8 cellular contexts compared by ENCODE assay signal in genomic region chr10:127977368-127978009, GRCh38.
A peak's percentile ranks its signal among the peaks of the same experiment; 100 is the strongest.
DNase-seq lines count a peak whose midpoint lies in the region; ATAC-seq and TF ChIP-seq lines count a peak whose summit lies in the region.

No MANE protein-coding gene starts in this region.

- H3K36me3 ChIP-seq in mesodermal cell (ENCODE audit: control insufficient read depth, insufficient read depth, low read length) (no peaks in the 10 kb centered on the region), tibial nerve (no peaks in the 10 kb centered on the region)

- H3K4me1 Mint-ChIP-seq in activated CD4-positive, alpha-beta T cell treated with anti-CD3 and anti-CD28 coated beads, Interleukin-2, amount 10 ng/mL, durations not matched to agents 24 days and 14 days: peaks cover 7% of the 10 kb centered on the region

- peak; percentile 69 for DNase-seq in activated CD4-positive, alpha-beta T cell treated with anti-CD3 and anti-CD28 coated beads, Interleukin-2, amount 10 ng/mL, durations not matched to agents 24 days and 14 days
- DNase-seq in activated CD4-positive, alpha-beta T cell treated with anti-CD3 and anti-CD28 coated beads, Interleukin-2, amount 50 U/mL, for 4 hours: no peak
- peak; percentile 82 to 96 for DNase-seq in dermis microvascular lymphatic vessel endothelial cell (ENCODE audit: low read depth in 2 of 2)
- DNase-seq in tibial nerve (ENCODE audit: low spot score in 2 of 2): peak; percentile 35 to 51
- DNase-seq in RPMI8226: no peak
- DNase-seq in activated T-cell treated with anti-CD3 and anti-CD28 coated beads, Interleukin-2, amount 50 U/mL, for 1 hour: no peak

- TF ChIP-seq EP300 in tibial nerve (IDR thresholded peaks at IDR 0.05): peak in 1 of 2 donors; percentile 82

- no peaks in the 10 kb centered on the region for H3K36me3 Mint-ChIP-seq in activated CD4-positive, alpha-beta T cell treated with anti-CD3 and anti-CD28 coated beads, Interleukin-2, amount 10 ng/mL, durations not matched to agents 24 days and 14 days (ENCODE audit: low read depth)

- H3K9me3 ChIP-seq in mesodermal cell (ENCODE audit: control insufficient read depth, low read length): peaks cover 7% of the 10 kb centered on the region
- H3K9me3 ChIP-seq in tibial nerve: peaks cover 0 to 15% (median 1%) of the 10 kb centered on the region in 4 donors

- no peaks in the 10 kb centered on the region for H3K27me3 ChIP-seq in tibial nerve

- H3K4me1 ChIP-seq in mesodermal cell (ENCODE audit: control insufficient read depth, insufficient read depth, low read length, poor library complexity, severe bottlenecking) (peaks cover 24% of the 10 kb centered on the region), tibial nerve (peaks cover 0 to 61% (median 25%) of the 10 kb centered on the region in 4 donors)

- H3K4me3 ChIP-seq in mesodermal cell (ENCODE audit: extremely low read depth, insufficient read depth, low read length, poor library complexity, severe bottlenecking) (no peak overlapping the region), tibial nerve (peak overlapping the region in 2 of 4 donors; percentile 1 to 30)

- no peak for ATAC-seq in HG03045 (IDR thresholded peaks at IDR 0.05; ENCODE audit: unreplicated experiment)

- no peak for TF ChIP-seq POLR2A in tibial nerve (IDR thresholded peaks at IDR 0.05)

- H3K27ac Mint-ChIP-seq in activated CD4-positive, alpha-beta T cell treated with anti-CD3 and anti-CD28 coated beads, Interleukin-2, amount 10 ng/mL, durations not matched to agents 24 days and 14 days: no peak overlapping the region

- H3K4me3 Mint-ChIP-seq in activated CD4-positive, alpha-beta T cell treated with anti-CD3 and anti-CD28 coated beads, Interleukin-2, amount 10 ng/mL, durations not matched to agents 24 days and 14 days: peak overlapping the region; percentile 3

- H3K9me3 Mint-ChIP-seq in activated CD4-positive, alpha-beta T cell treated with anti-CD3 and anti-CD28 coated beads, Interleukin-2, amount 10 ng/mL, durations not matched to agents 24 days and 14 days: peaks cover 3% of the 10 kb centered on the region

- TF ChIP-seq CTCF in tibial nerve (IDR thresholded peaks at IDR 0.05): no peak

- WGBS in mesodermal cell (ENCODE audit: insufficient coverage in 2 of 2), 2 experiments: 72 to 76% methylated on average over 9 to 10 of the region's 12 CpGs
- 7 to 14% methylated on average over 12 of the region's 12 CpGs for whole genome bisulfite sequencing in tibial nerve, 2 donors

- peaks cover 10% of the 10 kb centered on the region for H3K27me3 Mint-ChIP-seq in activated CD4-positive, alpha-beta T cell treated with anti-CD3 and anti-CD28 coated beads, Interleukin-2, amount 10 ng/mL, durations not matched to agents 24 days and 14 days

- intact Hi-C loops in activated CD4-positive, alpha-beta T cell treated with anti-CD3 and anti-CD28 coated beads, Interleukin-2, amount 10 ng/mL, durations not matched to agents 24 days and 14 days (cut with micrococcal nuclease): no loop called here

- H3K27ac ChIP-seq in mesodermal cell (ENCODE audit: low read depth, low read length, severe bottlenecking) (peak overlapping the region; percentile 84), tibial nerve (peak overlapping the region; percentile 47 to 86 (median 73))

Comparison
In these comparisons a context has a peak if more than half of its experiments do, and no peak if none do; other contexts are left out.
1. DNase-seq: peak in activated CD4-positive, alpha-beta T cell treated with anti-CD3 and anti-CD28 coated beads, Interleukin-2, amount 10 ng/mL, durations not matched to agents 24 days and 14 days (single experiment), dermis microvascular lymphatic vessel endothelial cell (2 of 2) and tibial nerve (2 of 2); none in activated CD4-positive, alpha-beta T cell treated with anti-CD3 and anti-CD28 coated beads, Interleukin-2, amount 50 U/mL, for 4 hours (0 of 2), RPMI8226 (single experiment) and activated T-cell treated with anti-CD3 and anti-CD28 coated beads, Interleukin-2, amount 50 U/mL, for 1 hour (single experiment).